In genomic region chr7:64569372-64570361, GRCh38 we compare ENCODE assay signal across 8 cellular contexts. TPM values are rescaled to one million over a fixed set of nuclear protein-coding genes. Genes with fewer than 3 reads are reported as not detected.
A peak's percentile ranks its signal among the peaks of the same experiment; 100 is the strongest.
DNase-seq lines count a peak whose midpoint lies in the region; ATAC-seq and TF ChIP-seq lines count a peak whose summit lies in the region.
"Not testable (repeated sequence)": the region's sequence is repeated elsewhere in the genome, so short reads cannot be mapped to it uniquely, and the experiment has no call there.

No MANE protein-coding gene starts in this region.

- not testable (repeated sequence) for H3F3A ChIP-seq in SK-N-SH (replicated peaks; ENCODE audit: insufficient read depth)

- peak overlapping the region; percentile 43 for H4K8ac ChIP-seq in neuronal stem cell (ENCODE audit: low read depth, low read length)

- H3K36me3 Mint-ChIP-seq in activated T-cell treated with anti-CD3 and anti-CD28 coated beads, Interleukin-2, amount 50 U/mL, for 72 hours (ENCODE audit: insufficient read depth in 2 of 2) = peaks cover 8 to 15% of the 10 kb centered on the region in 2 donors

- not testable (repeated sequence) for H2BK5ac ChIP-seq in neuronal stem cell (ENCODE audit: low read length)

- not testable (repeated sequence) for H3K9me3 ChIP-seq in SK-N-SH; colonic mucosa; right cardiac atrium (ENCODE audit: control insufficient read depth, low read length)
- H3K9me3 ChIP-seq in neuronal stem cell (replicated peaks in 1 of 2; ENCODE audit: control insufficient read depth in 2 of 2, insufficient read depth in 1 of 2, low read depth in 1 of 2, low read length in 2 of 2) = peaks cover 0 to 18% of the 10 kb centered on the region in 2 donors

- not testable (repeated sequence) for H2BK15ac ChIP-seq in neuronal stem cell (ENCODE audit: low read length)

- not testable (repeated sequence) for H3K27me3 ChIP-seq in SK-N-SH (ENCODE audit: insufficient read depth); right cardiac atrium (ENCODE audit: control insufficient read depth, insufficient read depth); neuronal stem cell (ENCODE audit: control insufficient read depth in 3 of 3, insufficient read depth in 3 of 3, low read depth in 1 of 3, low read length in 3 of 3)
- H3K27me3 ChIP-seq in colonic mucosa = peaks cover 11% of the 10 kb centered on the region

- not testable (repeated sequence) for H3K4ac ChIP-seq in neuronal stem cell (ENCODE audit: low read length)

- not testable (repeated sequence) for H4K91ac ChIP-seq in neuronal stem cell (ENCODE audit: low read depth, low read length, poor library complexity)

- H3K9ac ChIP-seq in SK-N-SH; neuronal stem cell (ENCODE audit: low read depth, low read length, poor library complexity): not testable (repeated sequence)
- H3K9ac ChIP-seq in colonic mucosa (ENCODE audit: low read depth in 2 of 2, low read length in 2 of 2) = peak overlapping the region in 1 of 2 donors; percentile 35

- H4K20me1 ChIP-seq in SK-N-SH (ENCODE audit: insufficient read depth) = not testable (repeated sequence)

- POLR2A ChIA-PET in SK-N-SH (lab: Yijun Ruan, JAX) = not testable (repeated sequence)

- H3K4me3 ChIP-seq in SK-N-SH (ENCODE audit: low read depth in 2 of 2, low read length in 1 of 2) (peak overlapping the region in 1 of 2 experiments; percentile 28; a peak in 2 of 4 replicates), colonic mucosa (peak overlapping the region; percentile 32), right cardiac atrium (ENCODE audit: low read length) (peak overlapping the region; percentile 23), neuronal stem cell (ENCODE audit: low read length in 2 of 2) (peak overlapping the region in 1 of 2 donors; percentile 54)

- peak overlapping the region; percentile 38 for H3K27ac Mint-ChIP-seq in activated T-cell treated with anti-CD3 and anti-CD28 coated beads, Interleukin-2, amount 50 U/mL, for 72 hours

- H2BK12ac ChIP-seq in neuronal stem cell (ENCODE audit: low read length) = not testable (repeated sequence)

- not testable (repeated sequence) for H3K23ac ChIP-seq in neuronal stem cell (ENCODE audit: low read depth, low read length, poor library complexity)

- H2BK120ac ChIP-seq in neuronal stem cell (ENCODE audit: low read depth, low read length) = not testable (repeated sequence)

- peak; percentile 41 for ATAC-seq in HG02870 (IDR thresholded peaks at IDR 0.05; ENCODE audit: unreplicated experiment)
- ATAC-seq in activated T-cell treated with anti-CD3 and anti-CD28 coated beads, Interleukin-2, amount 50 U/mL, for 72 hours (replicated peaks in 1 of 2) = peak; percentile 73 to 80
- peak; percentile 78 to 87 for ATAC-seq in right cardiac atrium

- not testable (repeated sequence) for H3K79me2 ChIP-seq in SK-N-SH (ENCODE audit: insufficient read depth)

- peak; percentile 28 for DNase-seq in AG08396 (ENCODE audit: low spot score)
- peak; percentile 58 for DNase-seq in SK-N-SH
- peak; percentile 26 to 39 for DNase-seq in activated T-cell treated with anti-CD3 and anti-CD28 coated beads, Interleukin-2, amount 50 U/mL, for 72 hours
- peak; percentile 24 for DNase-seq in colonic mucosa
- DNase-seq in right cardiac atrium = peak; percentile 38 to 86 (median 78)
- not testable (repeated sequence) for DNase-seq in neuronal stem cell (ENCODE audit: low spot score)
- DNase-seq in stimulated activated CD4-positive, alpha-beta T cell treated with anti-CD3 and anti-CD28 coated beads, TNF-alpha, amount 100 ng/mL, for 48 hours (ENCODE audit: low read depth in 3 of 3) = peak; percentile 6 to 14 (median 12)

- peaks cover 11% of the 10 kb centered on the region for H3K27me3 Mint-ChIP-seq in activated T-cell treated with anti-CD3 and anti-CD28 coated beads, Interleukin-2, amount 50 U/mL, for 72 hours (ENCODE audit: low read depth)

- not testable (repeated sequence) for H2AK5ac ChIP-seq in neuronal stem cell (ENCODE audit: low read depth, low read length)

- CTCF ChIA-PET in SK-N-SH (lab: Yijun Ruan, JAX) = not testable (repeated sequence)

- not testable (repeated sequence) for H3K9me3 Mint-ChIP-seq in activated T-cell treated with anti-CD3 and anti-CD28 coated beads, Interleukin-2, amount 50 U/mL, for 72 hours

- not testable (repeated sequence) for H3K4me1 ChIP-seq in SK-N-SH (ENCODE audit: control insufficient read depth in 1 of 2, insufficient read depth in 2 of 2, low read depth in 1 of 2, low read length in 1 of 2); colonic mucosa; right cardiac atrium (ENCODE audit: control insufficient read depth, insufficient read depth, low read length); neuronal stem cell (ENCODE audit: control insufficient read depth in 2 of 2, insufficient read depth in 1 of 2, low read depth in 1 of 2, low read length in 2 of 2)

- TF ChIP-seq EP300 in SK-N-SH (IDR thresholded peaks at IDR 0.05; ENCODE audit: borderline replicate concordance in 1 of 2, low read depth in 1 of 2, low read length in 1 of 2) = not testable (repeated sequence)

- H3K9me2 ChIP-seq in SK-N-SH = not testable (repeated sequence)

- TF ChIP-seq RAD21 in SK-N-SH (IDR thresholded peaks at IDR 0.05; ENCODE audit: low read length) = not testable (repeated sequence)

- not testable (repeated sequence) for TF ChIP-seq CTCF in SK-N-SH (IDR thresholded peaks at IDR 0.05); colonic mucosa (IDR thresholded peaks at IDR 0.05)

- H3K14ac ChIP-seq in neuronal stem cell (ENCODE audit: low read length) = not testable (repeated sequence)

- intact Hi-C loops in colonic mucosa (cut with DNase I) = loop anchor here (10.0 kb wide), 1 partner anchor 255 kb away; the partner anchor contains the start of gene ZNF736
- intact Hi-C loops in right cardiac atrium (cut with DNase I) = not testable (repeated sequence)

- not testable (repeated sequence) for H3K18ac ChIP-seq in neuronal stem cell (ENCODE audit: low read length)

- H3K36me3 ChIP-seq in SK-N-SH (replicated peaks in 1 of 2; ENCODE audit: control insufficient read depth in 1 of 2, insufficient read depth in 2 of 2, low read length in 1 of 2); colonic mucosa; neuronal stem cell (replicated peaks in 1 of 2; ENCODE audit: control insufficient read depth in 2 of 2, insufficient read depth in 2 of 2, low read length in 2 of 2): not testable (repeated sequence)

- H3K4me1 Mint-ChIP-seq in activated T-cell treated with anti-CD3 and anti-CD28 coated beads, Interleukin-2, amount 50 U/mL, for 72 hours (ENCODE audit: low read depth) = peaks cover 11% of the 10 kb centered on the region

- H3K4me3 Mint-ChIP-seq in activated T-cell treated with anti-CD3 and anti-CD28 coated beads, Interleukin-2, amount 50 U/mL, for 72 hours = peak overlapping the region; percentile 91 to 96

- H3K4me2 ChIP-seq in SK-N-SH (peak overlapping the region; percentile 65), neuronal stem cell (ENCODE audit: insufficient read depth, low read length, poor library complexity, severe bottlenecking) (peak overlapping the region; percentile 25)

- H2AFZ ChIP-seq in SK-N-SH (ENCODE audit: low read depth) = peak overlapping the region; percentile 44; the same call in 1 of the 2 replicates
- H2AFZ ChIP-seq in neuronal stem cell (ENCODE audit: low read length) = not testable (repeated sequence)

- WGBS in SK-N-SH (ENCODE audit: low lambda C conversion rate) = 63% methylated on average over 61 of the region's 76 CpGs
- 2% methylated on average over 76 of the region's 76 CpGs for WGBS in right cardiac atrium
- no CpG with 5 or more reads among the region's 76 CpGs for WGBS in neuronal stem cell (ENCODE audit: extremely low coverage in 2 of 2, insufficient read length in 2 of 2, insufficient replicate concordance in 1 of 2), 2 donors

- H3K27ac ChIP-seq in SK-N-SH (ENCODE audit: low read depth in 2 of 2, low read length in 1 of 2); colonic mucosa; right cardiac atrium (ENCODE audit: low read length); neuronal stem cell (replicated peaks; ENCODE audit: low read length): not testable (repeated sequence)

- H3K79me1 ChIP-seq in neuronal stem cell (ENCODE audit: low read depth, low read length) = not testable (repeated sequence)

RNA-seq across cellular contexts. Expression of gene ZNF680, which starts 6.8 kb away (rescaled TPM):
- polyA plus RNA-seq in SK-N-SH (2012; rRNA removed) = 1.6 and 2.8 TPM in 2 replicates
- polyA plus RNA-seq in SK-N-SH (2012; cell fraction: cytosol; rRNA removed) = 3.2 and 4.1 TPM in 2 replicates
- polyA plus RNA-seq in SK-N-SH (2012; cell fraction: nucleus; rRNA removed) = 1.8 and 4.3 TPM in 2 replicates
- 10 to 100 TPM; 15.4 to 15.8 TPM for total RNA-seq in activated T-cell treated with anti-CD3 and anti-CD28 coated beads, Interleukin-2, amount 50 U/mL, for 72 hours
- 10 to 100 TPM in 1 of 2 donors, 1 to 10 TPM in 1; 7.2 to 11.4 TPM for total RNA-seq in colonic mucosa
- total RNA-seq in right cardiac atrium = 10 to 100 TPM; 24.2 to 29.8 (median 26.6) TPM
- 11.9 TPM for polyA plus RNA-seq in right cardiac atrium
- 6.4 TPM for polyA plus RNA-seq in neuronal stem cell (2013, experiment 1 of 2)
- 6.7 TPM for polyA plus RNA-seq in neuronal stem cell (2013, experiment 2 of 2)
